ENCODE assay signal across 28 cellular contexts in genomic region chr19:35587326-35587725, GRCh38. TPM values are rescaled to one million over a fixed set of nuclear protein-coding genes. Genes with fewer than 3 reads are reported as not detected.
DNase-seq lines count a peak whose midpoint lies in the region; ATAC-seq and TF ChIP-seq lines count a peak whose summit lies in the region.
"Had no signal": no experiment of that assay in that cellular context is flagged by ENCODE, and none has a peak within 500 bp of the region (broad histone marks: within the 10 kb centered on the region; RNA-seq: fewer than 3 reads in every experiment).

No MANE protein-coding gene starts in this region.

- H3K4me1 Mint-ChIP-seq in CD14-positive monocyte, result no peaks in the 10 kb centered on the region

- WGBS in body of pancreas, 2 donors, result 27 to 55% methylated on average over 1 of the region's 1 CpG

- H3K36me3 ChIP-seq in body of pancreas (replicated peaks in 1 of 2; ENCODE audit: insufficient read depth in 1 of 2, low read depth in 2 of 2), result no peaks in the 10 kb centered on the region
- H3K36me3 ChIP-seq: BLaER1 treated with 17β-estradiol and CSF1 and Interleukin-3, amounts not matched to agents 10 nM and 100 nM; MG63 had no signal

- intact Hi-C loops in CD14-positive monocyte (cut with micrococcal nuclease) (no loop called here), body of pancreas (cut with DNase I) (no loop called here)

- peaks cover 0 to 9% (median 5%) of the 10 kb centered on the region in 7 donors for H3K9me3 Mint-ChIP-seq in CD14-positive monocyte
- H3K9me3 Mint-ChIP-seq: CD4-positive, alpha-beta memory T cell had no signal

- no peak for TF ChIP-seq CTCF in CD14-positive monocyte (IDR thresholded peaks at IDR 0.05)
- no peak for TF ChIP-seq CTCF in body of pancreas (IDR thresholded peaks at IDR 0.05)

- peak overlapping the region in 1 of 2 donors; percentile 52 for H3K4me3 Mint-ChIP-seq in CD14-positive monocyte
- H3K4me3 Mint-ChIP-seq: CD4-positive, alpha-beta memory T cell had no signal

- ATAC-seq in HG03457 (IDR thresholded peaks at IDR 0.05; ENCODE audit: unreplicated experiment) (no peak), body of pancreas (no peak)
- ATAC-seq: GM12878, HepG2, PC-3 had no signal

- H3K4me1 ChIP-seq in body of pancreas, result peaks cover 4% of the 10 kb centered on the region

- H3K36me3 Mint-ChIP-seq in CD14-positive monocyte, result no peaks in the 10 kb centered on the region
- H3K36me3 Mint-ChIP-seq: CD4-positive, alpha-beta memory T cell had no signal

- TF ChIP-seq POLR2A in body of pancreas (IDR thresholded peaks at IDR 0.05), result no peak

- H3K27ac ChIP-seq in body of pancreas, result no peak overlapping the region
- H3K27ac ChIP-seq: BLaER1 treated with 17β-estradiol and CSF1 and Interleukin-3, amounts not matched to agents 10 nM and 100 nM had no signal

- no peaks in the 10 kb centered on the region for H3K9me3 ChIP-seq in body of pancreas
- H3K9me3 ChIP-seq: SK-N-SH had no signal

- H3K27me3 ChIP-seq in body of pancreas, result no peaks in the 10 kb centered on the region
- H3K27me3 ChIP-seq: BLaER1 treated with 17β-estradiol and CSF1 and Interleukin-3, amounts not matched to agents 10 nM and 100 nM had no signal

- H3K27me3 Mint-ChIP-seq in CD14-positive monocyte (ENCODE audit: low read depth in 3 of 3), result peaks cover 10 to 35% (median 14%) of the 10 kb centered on the region in 3 donors

- no peak overlapping the region for H3K4me3 ChIP-seq in body of pancreas
- H3K4me3 ChIP-seq: BLaER1 treated with 17β-estradiol and CSF1 and Interleukin-3, amounts not matched to agents 10 nM and 100 nM; GM12878; MG63 had no signal

- H3K27ac Mint-ChIP-seq in CD14-positive monocyte, result no peak overlapping the region
- H3K27ac Mint-ChIP-seq: CD4-positive, alpha-beta memory T cell had no signal

- DNase-seq in GM03348 (ENCODE audit: low spot score) (peak; percentile 15), astrocyte of the hippocampus (ENCODE audit: low read depth, low spot score) (peak; percentile 13), dermis microvascular lymphatic vessel endothelial cell (ENCODE audit: low read depth in 2 of 2) (peak; percentile 36 to 39), retina (peak; percentile 32), CD14-positive monocyte (ENCODE audit: low spot score) (no peak), SKM-1 treated with dmso at 0.1 percent for 144 hours (lab: John Stamatoyannopoulos, UW; ENCODE audit: unreplicated experiment) (no peak), body of pancreas (no peak)
- DNase-seq: AML-193; CD4-positive, alpha-beta memory T cell; COR-L47; HCEC 1CT; MG63; NCI-H1105 treated with DMSO at 0.1 percent for 48 hours; NCI-H146; NCI-H2029; NCI-H446; NCI-H524 treated with DMSO at 0.1 percent for 48 hours; NCI-H774; PC-3; SK-N-SH had no signal

RNA-seq across cellular contexts. Expression of gene PMIS2, which starts 1.4 kb away (rescaled TPM):
- total RNA-seq in dermis microvascular lymphatic vessel endothelial cell (not detected in 2 replicates), body of pancreas (not detected)
- not detected for polyA plus RNA-seq in CD14-positive monocyte
- total RNA-seq: A172; CD4-positive, alpha-beta memory T cell; GM12878; H1; HepG2; HT1080; PC-3 had no signal
- polyA plus RNA-seq: AG04450; CD4-positive, alpha-beta memory T cell; GM12878; H1; HepG2; SK-N-SH had no signal

RNA-seq across cellular contexts. Expression of gene ATP4A, which starts 23.9 kb away (rescaled TPM):
- total RNA-seq in dermis microvascular lymphatic vessel endothelial cell, result not detected in 2 replicates
- not detected for polyA plus RNA-seq in CD14-positive monocyte
- total RNA-seq in body of pancreas, result 1 to 10 TPM in 1 of 2 donors, not detected in 1; 8.2 TPM
- total RNA-seq: A172; CD4-positive, alpha-beta memory T cell; HT1080; PC-3 had no signal
- polyA plus RNA-seq: AG04450; CD4-positive, alpha-beta memory T cell; SK-N-SH had no signal

RNA-seq across cellular contexts. Expression of gene HAUS5, which starts 25.2 kb away (rescaled TPM):
- total RNA-seq in dermis microvascular lymphatic vessel endothelial cell (4.9 and 5.6 TPM in 2 replicates), body of pancreas (10 to 100 TPM in 1 of 2 donors, 1 to 10 TPM in 1; 9.6 to 14.5 TPM)
- polyA plus RNA-seq in CD14-positive monocyte, result under 1 TPM; 0.94 to 0.99 TPM

RNA-seq across cellular contexts. Expression of gene RBM42, which starts 41.5 kb away (rescaled TPM):
- total RNA-seq in dermis microvascular lymphatic vessel endothelial cell, result 27.9 and 35.4 TPM in 2 replicates
- 10 to 100 TPM; 50.3 to 53.3 TPM for polyA plus RNA-seq in CD14-positive monocyte
- total RNA-seq in body of pancreas, result 10 to 100 TPM; 26.7 to 65.3 TPM

RNA-seq across cellular contexts. Expression of gene TMEM147, which starts 41.9 kb away (rescaled TPM):
- total RNA-seq in dermis microvascular lymphatic vessel endothelial cell (52.1 and 70.3 TPM in 2 replicates), body of pancreas (10 to 100 TPM; 59.4 to 67.9 TPM)
- polyA plus RNA-seq in CD14-positive monocyte, result 100 to 1,000 TPM; 165 TPM

Comparison
In these comparisons a context has a peak if more than half of its experiments do, and no peak if none do; other contexts are left out.
1. DNase-seq: peak in GM03348 (single experiment), astrocyte of the hippocampus (single experiment), dermis microvascular lymphatic vessel endothelial cell (2 of 2) and retina (single experiment); none in CD14-positive monocyte (single experiment), SKM-1 treated with dmso at 0.1 percent for 144 hours (single experiment) and body of pancreas (0 of 4).